18 cellular contexts compared by ENCODE assay signal in the genomic region with DNA sequence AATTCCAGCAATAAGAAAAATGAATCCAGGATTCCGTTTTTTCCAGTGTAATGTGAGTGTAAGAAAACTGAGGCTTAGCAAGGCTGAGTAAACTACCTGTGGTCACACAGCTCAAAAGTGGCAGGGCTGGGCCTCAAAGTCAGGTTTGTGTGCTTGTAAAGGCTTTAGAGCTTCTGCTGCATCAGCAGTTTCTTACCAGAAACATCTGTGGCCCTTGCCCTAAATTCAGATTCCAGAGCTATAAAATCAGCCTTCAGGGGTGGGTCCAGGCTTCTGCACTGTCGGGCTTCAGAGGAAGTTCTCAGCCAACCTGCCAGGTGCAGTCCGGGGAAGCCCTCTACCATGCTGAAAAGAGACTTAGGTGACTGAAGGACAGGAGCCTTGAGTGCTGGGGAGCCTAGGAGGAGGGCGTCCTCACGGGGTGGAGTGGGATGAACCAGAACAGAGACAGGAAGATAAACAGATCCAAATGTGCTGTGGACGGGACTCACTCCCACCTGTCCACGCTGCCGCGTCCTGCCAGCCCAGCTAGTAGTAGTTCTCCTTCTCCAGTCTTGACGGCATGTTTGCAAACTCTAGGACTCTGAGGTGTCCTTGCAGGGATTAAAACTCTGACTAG.
DNase-seq lines count a peak whose midpoint lies in the region; ATAC-seq, FAIRE-seq and TF ChIP-seq lines count a peak whose summit lies in the region.
"Had no signal": no experiment of that assay in that cellular context is flagged by ENCODE, and none has a peak within 500 bp of the region (broad histone marks: within the 10 kb centered on the region; RNA-seq: fewer than 3 reads in every experiment).

No MANE protein-coding gene starts in this region.

- no peak overlapping the region for H2BK5ac ChIP-seq in mesenchymal stem cell (ENCODE audit: low read depth, low read length, poor library complexity, severe bottlenecking)

- intact Hi-C loops in Right ventricle myocardium inferior (cut with DNase I): no loop called here
- intact Hi-C loops in left ventricle myocardium superior (cut with micrococcal nuclease): no loop called here
- intact Hi-C loops in upper lobe of right lung (cut with DNase I): no loop called here

- H3K4ac ChIP-seq in mesenchymal stem cell (ENCODE audit: low read depth in 1 of 2, low read length in 2 of 2): no peak overlapping the region

- no peak for TF ChIP-seq POLR2A in GM12891 (IDR thresholded peaks at IDR 0.05; ENCODE audit: low read depth, low read length)

- peak overlapping the region; percentile 45 for H4K91ac ChIP-seq in mesenchymal stem cell (ENCODE audit: low read length)

- H3K9me3 ChIP-seq in mesenchymal stem cell (ENCODE audit: control insufficient read depth, low read length) (no peaks in the 10 kb centered on the region), upper lobe of right lung (no peaks in the 10 kb centered on the region)

- no peak overlapping the region for H3K9ac ChIP-seq in mesenchymal stem cell (ENCODE audit: low read length)

- no peak overlapping the region for H2BK12ac ChIP-seq in mesenchymal stem cell (ENCODE audit: low read length in 2 of 2)

- H4K8ac ChIP-seq in mesenchymal stem cell (ENCODE audit: low read length): no peak overlapping the region

- no peak overlapping the region for H2AFZ ChIP-seq in mesenchymal stem cell (ENCODE audit: low read depth, low read length)

- no peak overlapping the region for H2BK15ac ChIP-seq in mesenchymal stem cell (ENCODE audit: low read depth, poor library complexity, severe bottlenecking)

- H3K23ac ChIP-seq in mesenchymal stem cell (ENCODE audit: low read length in 2 of 2): no peak overlapping the region

- H2BK120ac ChIP-seq in mesenchymal stem cell (ENCODE audit: low read depth, low read length): no peak overlapping the region

- peaks cover 21% of the 10 kb centered on the region for H3K4me1 ChIP-seq in mesenchymal stem cell (ENCODE audit: control insufficient read depth, insufficient read depth, low read depth, low read length)
- peaks cover 4% of the 10 kb centered on the region for H3K4me1 ChIP-seq in upper lobe of right lung

- no peak overlapping the region for H3K27ac ChIP-seq in mesenchymal stem cell (ENCODE audit: low read length, poor library complexity, severe bottlenecking)
- no peak overlapping the region for H3K27ac ChIP-seq in upper lobe of right lung
- H3K27ac ChIP-seq: cardiac muscle cell had no signal

- 82% methylated on average over 10 of the region's 10 CpGs for WGBS in mesenchymal stem cell

- ATAC-seq in Right ventricle myocardium inferior (no peak), left ventricle myocardium superior (no peak), upper lobe of right lung (no peak), GM18502 (IDR thresholded peaks at IDR 0.05; ENCODE audit: poor library complexity, unreplicated experiment) (no peak)
- ATAC-seq: stimulated activated effector memory CD8-positive, alpha-beta T cell treated with anti-CD3 and anti-CD28 coated beads, Interleukin-12 subunit alpha, Interleukin-12 subunit beta, amount 100 ng/mL, for 72 hours had no signal

- H3K4me3 ChIP-seq in choroid plexus epithelial cell (ENCODE audit: low read depth, low read length): no peak overlapping the region
- H3K4me3 ChIP-seq in mesenchymal stem cell (ENCODE audit: insufficient read depth in 1 of 2, low read depth in 1 of 2, low read length in 2 of 2): no peak overlapping the region
- no peak overlapping the region for H3K4me3 ChIP-seq in upper lobe of right lung
- H3K4me3 ChIP-seq: cardiac muscle cell had no signal

- TF ChIP-seq CTCF in choroid plexus epithelial cell (conservative IDR thresholded peaks at IDR 0.05; ENCODE audit: low read depth, low read length): no peak
- TF ChIP-seq CTCF in upper lobe of right lung (IDR thresholded peaks at IDR 0.05): no peak

- H3K18ac ChIP-seq in mesenchymal stem cell (ENCODE audit: low read depth in 1 of 2, low read length in 2 of 2): peak overlapping the region in 1 of 2 experiments; percentile 5

- H2AK5ac ChIP-seq in mesenchymal stem cell (ENCODE audit: low read length, severe bottlenecking): peak overlapping the region; percentile 73

- DNase-seq in Right ventricle myocardium inferior (ENCODE audit: missing footprints): peak; percentile 31
- no peak for DNase-seq in left ventricle myocardium superior
- DNase-seq in choroid plexus epithelial cell (ENCODE audit: low read depth): peak; percentile 70
- DNase-seq in mesenchymal stem cell: no peak
- DNase-seq in upper lobe of right lung: peak; percentile 42
- DNase-seq in GM12891 (ENCODE audit: insufficient read length, low spot score): no peak
- no peak for DNase-seq in HUDEP-2 (lab: John Stamatoyannopoulos, UW; ENCODE audit: unreplicated experiment in 76 of 76)
- DNase-seq: activated CD4-positive, alpha-beta T cell treated with anti-CD3 and anti-CD28 coated beads, Interleukin-2, amount 50 U/mL, for 1 hour; activated T-cell treated with anti-CD3 and anti-CD28 coated beads, Interleukin-2, amount 50 U/mL, for 24 hours; DMS153; effector memory CD4-positive, alpha-beta T cell; NCI-H2227 treated with DMSO at 0.1 percent for 48 hours; NK-92 treated with Interleukin-12 subunit alpha and Interleukin-12 subunit beta, amount 100 ng/mL, for 24 hours had no signal

- H3K27me3 ChIP-seq in mesenchymal stem cell (ENCODE audit: control insufficient read depth in 1 of 2, insufficient read depth in 1 of 2, low read length in 2 of 2) (no peaks in the 10 kb centered on the region), upper lobe of right lung (no peaks in the 10 kb centered on the region)
- H3K27me3 ChIP-seq: cardiac muscle cell had no signal

- no peak for FAIRE-seq in GM12891 (lab: Jason Lieb, UNC)
- FAIRE-seq: A204.1, H54 had no signal

- no peak overlapping the region for H3K14ac ChIP-seq in mesenchymal stem cell (ENCODE audit: low read length in 2 of 2)

- no peaks in the 10 kb centered on the region for H3K36me3 ChIP-seq in mesenchymal stem cell (ENCODE audit: control insufficient read depth in 1 of 2, insufficient read depth in 2 of 2, low read depth in 1 of 2, low read length in 2 of 2)
- no peaks in the 10 kb centered on the region for H3K36me3 ChIP-seq in upper lobe of right lung
- H3K36me3 ChIP-seq: cardiac muscle cell had no signal

- H3K79me1 ChIP-seq in mesenchymal stem cell (replicated peaks; ENCODE audit: low read length, poor library complexity, severe bottlenecking): no peaks in the 10 kb centered on the region

- H3K4me2 ChIP-seq in mesenchymal stem cell (ENCODE audit: low read length, poor library complexity, severe bottlenecking): no peak overlapping the region

TF ChIP-seq in GM12891, 5 proteins besides CTCF, POLR2A, EP300 and RAD21:
- TF ChIP-seq TAF1 (IDR thresholded peaks at IDR 0.05; ENCODE audit: low read depth, low read length): no peak
- TF ChIP-seq POLR2AphosphoS5 (IDR thresholded peaks at IDR 0.05; ENCODE audit: low read depth, low read length): no peak
- no peak for TF ChIP-seq SPI1 (IDR thresholded peaks at IDR 0.05; ENCODE audit: low read depth, low read length)
- no peak for TF ChIP-seq PAX5 (IDR thresholded peaks at IDR 0.05; ENCODE audit: insufficient read depth, low read length, severe bottlenecking)
- no peak for TF ChIP-seq POU2F2 (IDR thresholded peaks at IDR 0.05; ENCODE audit: low read depth, low read length)

Comparison
In these comparisons a context has a peak if more than half of its experiments do, and no peak if none do; other contexts are left out.
1. DNase-seq: peak in Right ventricle myocardium inferior (single experiment), choroid plexus epithelial cell (single experiment) and upper lobe of right lung (single experiment); none in left ventricle myocardium superior (single experiment), mesenchymal stem cell (single experiment), GM12891 (single experiment) and HUDEP-2 (0 of 76).